Comparison of ENCODE assay signal across 8 cellular contexts in the genomic region with DNA sequence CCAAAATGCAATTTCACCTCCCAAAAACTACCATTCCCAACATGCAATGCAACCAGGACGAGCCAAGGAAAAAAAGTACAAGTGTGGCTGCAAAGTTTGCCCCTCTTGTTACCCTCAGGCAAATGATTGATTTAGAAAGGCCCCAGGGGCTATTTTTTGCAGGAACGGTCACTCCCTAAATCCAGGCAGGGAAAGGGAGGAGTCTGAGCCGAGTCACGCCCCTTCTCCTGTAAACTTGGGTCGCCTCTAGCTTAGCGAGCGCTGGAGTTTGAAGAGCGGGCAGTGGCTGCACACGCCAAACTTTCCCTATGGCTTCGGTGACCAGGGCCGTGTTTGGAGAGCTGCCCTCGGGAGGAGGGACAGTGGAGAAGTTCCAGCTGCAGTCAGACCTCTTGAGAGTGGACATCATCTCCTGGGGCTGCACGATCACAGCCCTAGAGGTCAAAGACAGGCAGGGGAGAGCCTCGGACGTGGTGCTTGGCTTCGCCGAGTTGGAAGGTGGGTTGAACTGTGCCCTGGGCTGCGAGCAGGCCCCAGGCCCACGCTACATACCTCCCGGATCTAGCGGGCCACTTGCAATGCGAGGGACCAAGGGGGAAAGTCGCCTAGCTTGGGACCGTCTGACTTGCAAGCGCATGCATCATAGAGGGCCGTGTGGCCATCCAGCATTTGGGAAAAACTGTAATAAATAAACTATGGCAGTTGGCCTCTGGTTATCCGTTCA. TPM values are rescaled to one million over a fixed set of nuclear protein-coding genes. Genes with fewer than 3 reads are reported as not detected.
DNase-seq lines count a peak whose midpoint lies in the region; ATAC-seq and TF ChIP-seq lines count a peak whose summit lies in the region.

A gene (plus strand): TSS at position 261 of the 724 bp plus-strand sequence. CDS start 48 bp downstream, at position 309.

- POLR2A ChIA-PET in CD4-positive, alpha-beta T cell (lab: Charles Lee), result interaction anchor here (0.5 to 5.8 kb wide), 18 partner anchors 11 to 1699 kb away, joined by 3 to 71 read pairs (median 7); a partner anchor contains a TSS
- POLR2A ChIA-PET in activated CD4-positive, alpha-beta memory T cell treated with anti-CD3 and anti-CD28 coated beads for 36 hours (lab: Charles Lee), result interaction anchor here (0.5 to 6.4 kb wide), 16 partner anchors 12 to 85 kb away, joined by 3 to 235 read pairs (median 6); a partner anchor contains a TSS

- no peaks in the 10 kb centered on the region for H3K27me3 Mint-ChIP-seq in CD4-positive, alpha-beta T cell
- no peaks in the 10 kb centered on the region for H3K27me3 Mint-ChIP-seq in activated CD4-positive, alpha-beta memory T cell treated with anti-CD3 and anti-CD28 coated beads for 36 hours
- no peaks in the 10 kb centered on the region for H3K27me3 Mint-ChIP-seq in endodermal cell (ENCODE audit: insufficient read depth)

- no peaks in the 10 kb centered on the region for H3K9me3 ChIP-seq in CD4-positive, alpha-beta T cell (ENCODE audit: control insufficient read depth, low read length)
- no peaks in the 10 kb centered on the region for H3K9me3 ChIP-seq in endodermal cell (ENCODE audit: control insufficient read depth, low read length)

- H3K36me3 Mint-ChIP-seq in CD4-positive, alpha-beta T cell (ENCODE audit: low read depth), result peaks cover 15% of the 10 kb centered on the region
- H3K36me3 Mint-ChIP-seq in activated CD4-positive, alpha-beta memory T cell treated with anti-CD3 and anti-CD28 coated beads for 36 hours, result peaks cover 34% of the 10 kb centered on the region
- H3K36me3 Mint-ChIP-seq in endodermal cell (ENCODE audit: low read depth), result peaks cover 2% of the 10 kb centered on the region

- peak within 1 kb of the TSS; percentile 80 for H3K4me3 Mint-ChIP-seq in CD4-positive, alpha-beta T cell
- peak within 1 kb of the TSS; percentile 85 for H3K4me3 Mint-ChIP-seq in activated CD4-positive, alpha-beta memory T cell treated with anti-CD3 and anti-CD28 coated beads for 36 hours
- H3K4me3 Mint-ChIP-seq in endodermal cell, result peak within 1 kb of the TSS; percentile 84

- H3K4me1 ChIP-seq in endodermal cell (ENCODE audit: control insufficient read depth, insufficient read depth, low read length), result peaks cover 15% of the 10 kb centered on the region

- peak in 9 of 10 experiments; percentile 10 to 53 (median 33) for DNase-seq in CD4-positive, alpha-beta T cell
- DNase-seq in NCI-H187 treated with DMSO at 0.1 percent for 48 hours (lab: John Stamatoyannopoulos, UW) (peak; percentile 85), endodermal cell (peak; percentile 96), lung microvascular endothelial cell (ENCODE audit: low read depth in 2 of 2) (peak; percentile 89 to 93)
- DNase-seq in activated CD4-positive, alpha-beta memory T cell treated with anti-CD3 and anti-CD28 coated beads for 36 hours, result peak; percentile 82
- DNase-seq in stimulated activated CD8-positive, alpha-beta memory T cell treated with anti-CD3 and anti-CD28 coated beads, Interleukin-4, amount 100 ng/mL, for 48 hours, result peak; percentile 70

- intact Hi-C loops in CD4-positive, alpha-beta T cell (cut with DNase I, micrococcal nuclease), result loop anchor here (2.0 kb wide), 2 partner anchors 43 to 63 kb away; a partner anchor contains a TSS
- intact Hi-C loops in activated CD4-positive, alpha-beta memory T cell treated with anti-CD3 and anti-CD28 coated beads for 36 hours (cut with micrococcal nuclease), result loop anchor here (2.0 to 10.0 kb wide), 3 partner anchors 25 to 549 kb away; no protein-coding TSS in a partner anchor

- H3K9ac ChIP-seq in endodermal cell (ENCODE audit: extremely low read depth, low read length, poor library complexity, severe bottlenecking), result peak within 1 kb of the TSS; percentile 43

- peak; percentile 28 for ATAC-seq in CD4-positive, alpha-beta T cell (ENCODE audit: poor library complexity)
- ATAC-seq in GM21786 (IDR thresholded peaks at IDR 0.05; ENCODE audit: unreplicated experiment) (peak; percentile 37), GM18517 (IDR thresholded peaks at IDR 0.05; ENCODE audit: unreplicated experiment) (no peak)

- H3K4me3 ChIP-seq in endodermal cell (ENCODE audit: low read length), result peak within 1 kb of the TSS; percentile 94

- peaks cover 65% of the 10 kb centered on the region for H3K4me1 Mint-ChIP-seq in CD4-positive, alpha-beta T cell (ENCODE audit: low read depth)
- peaks cover 68% of the 10 kb centered on the region for H3K4me1 Mint-ChIP-seq in activated CD4-positive, alpha-beta memory T cell treated with anti-CD3 and anti-CD28 coated beads for 36 hours (ENCODE audit: low read depth)
- peaks cover 36% of the 10 kb centered on the region for H3K4me1 Mint-ChIP-seq in endodermal cell

- 2 to 3% methylated on average over 15 to 27 of the region's 27 CpGs for WGBS in endodermal cell (ENCODE audit: insufficient coverage in 1 of 2, insufficient read length in 1 of 2), 2 experiments

- TF ChIP-seq CTCF in CD4-positive, alpha-beta T cell (IDR thresholded peaks at IDR 0.05), result no peak
- TF ChIP-seq CTCF in endodermal cell (conservative IDR thresholded peaks at IDR 0.05), result no peak

- H3K9me3 Mint-ChIP-seq in CD4-positive, alpha-beta T cell, result no peaks in the 10 kb centered on the region
- no peaks in the 10 kb centered on the region for H3K9me3 Mint-ChIP-seq in activated CD4-positive, alpha-beta memory T cell treated with anti-CD3 and anti-CD28 coated beads for 36 hours
- H3K9me3 Mint-ChIP-seq in endodermal cell, result no peaks in the 10 kb centered on the region

- CTCF ChIA-PET in CD4-positive, alpha-beta T cell (lab: Charles Lee), result interaction anchor here (0.6 to 5.3 kb wide), 5 partner anchors 12 to 62 kb away, joined by 3 to 36 read pairs (median 7); no protein-coding TSS in a partner anchor
- CTCF ChIA-PET in activated CD4-positive, alpha-beta memory T cell treated with anti-CD3 and anti-CD28 coated beads for 36 hours (lab: Charles Lee), result interaction anchor here (0.7 to 5.6 kb wide), 11 partner anchors 8 to 84 kb away, joined by 3 to 85 read pairs (median 5); a partner anchor contains a TSS

- H3K27me3 ChIP-seq in CD4-positive, alpha-beta T cell (ENCODE audit: control insufficient read depth, insufficient read depth, low read length), result no peaks in the 10 kb centered on the region
- H3K27me3 ChIP-seq in endodermal cell (ENCODE audit: control insufficient read depth, insufficient read depth, low read length, poor library complexity, severe bottlenecking), result no peaks in the 10 kb centered on the region

- peak within 1 kb of the TSS; percentile 81 for H3K27ac Mint-ChIP-seq in CD4-positive, alpha-beta T cell
- peak within 1 kb of the TSS; percentile 97 for H3K27ac Mint-ChIP-seq in activated CD4-positive, alpha-beta memory T cell treated with anti-CD3 and anti-CD28 coated beads for 36 hours
- peak within 1 kb of the TSS; percentile 96 for H3K27ac Mint-ChIP-seq in endodermal cell

- no peaks in the 10 kb centered on the region for H3K36me3 ChIP-seq in endodermal cell (ENCODE audit: control insufficient read depth, insufficient read depth, low read length)

- H3K27ac ChIP-seq in CD4-positive, alpha-beta T cell (ENCODE audit: low read depth, low read length), result peak within 1 kb of the TSS; percentile 77
- H3K27ac ChIP-seq in endodermal cell (ENCODE audit: low read depth, low read length), result no peak within 1 kb of the TSS

RNA-seq across cellular contexts. Expression of the gene that starts here (rescaled TPM):
- 1 to 10 TPM; 5.9 to 7.0 TPM for total RNA-seq in CD4-positive, alpha-beta T cell
- 10 to 100 TPM; 90.2 to 95.3 TPM for total RNA-seq in activated CD4-positive, alpha-beta memory T cell treated with anti-CD3 and anti-CD28 coated beads for 36 hours
- total RNA-seq in endodermal cell (10 to 100 TPM; 14.2 to 16.2 TPM), lung microvascular endothelial cell (4.1 and 4.4 TPM in 2 replicates)
- polyA plus RNA-seq in endodermal cell (2013, experiment 1 of 2), result 9.3 TPM
- 8.8 TPM for polyA plus RNA-seq in endodermal cell (2013, experiment 2 of 2)

Comparison
In these comparisons a context has a peak if more than half of its experiments do, and no peak if none do; other contexts are left out.
1. RNA of the gene that starts here (total RNA-seq): 90.2 to 95.3 TPM in activated CD4-positive, alpha-beta memory T cell treated with anti-CD3 and anti-CD28 coated beads for 36 hours; 14.2 to 16.2 TPM in endodermal cell, 5.9 to 7.0 TPM in CD4-positive, alpha-beta T cell and 4.1 to 4.4 TPM in lung microvascular endothelial cell; every median in the first group is over 4 times any median in the second.
2. DNase-seq: peak in every context shown above with its lines; median percentile 96 in endodermal cell; 91 in lung microvascular endothelial cell; 85 in NCI-H187 treated with DMSO at 0.1 percent for 48 hours; 82 in activated CD4-positive, alpha-beta memory T cell treated with anti-CD3 and anti-CD28 coated beads for 36 hours; 70 in stimulated activated CD8-positive, alpha-beta memory T cell treated with anti-CD3 and anti-CD28 coated beads, Interleukin-4, amount 100 ng/mL, for 48 hours; 33 in CD4-positive, alpha-beta T cell.
3. Peak in every context shown above with its lines, with median percentiles within 50 percentile points of each other: H3K27ac Mint-ChIP-seq and H3K4me3 Mint-ChIP-seq.